ENCODE assay signal across 13 cellular contexts in the genomic region with DNA sequence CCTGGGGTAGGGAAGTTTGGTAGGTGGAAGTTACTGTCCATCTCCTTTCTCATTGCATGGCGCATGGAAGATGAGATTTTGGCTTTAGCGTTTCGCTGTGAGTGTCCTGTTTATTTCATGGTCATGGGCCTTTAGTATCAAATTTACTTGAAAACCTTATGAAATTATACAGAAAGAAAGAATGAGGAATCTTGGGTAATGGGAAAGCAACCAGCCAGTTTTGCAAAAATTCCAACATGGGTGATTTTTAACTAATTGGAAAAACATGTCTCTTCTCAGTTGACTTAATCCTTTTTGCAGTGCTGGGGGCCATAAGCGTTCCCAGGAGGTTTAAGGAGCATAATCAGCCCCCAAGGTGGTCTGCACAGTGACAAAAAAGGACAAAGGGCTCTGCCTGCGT. TPM values are rescaled to one million over a fixed set of nuclear protein-coding genes. Genes with fewer than 3 reads are reported as not detected.
DNase-seq lines count a peak whose midpoint lies in the region; FAIRE-seq and TF ChIP-seq lines count a peak whose summit lies in the region.
"Had no signal": no experiment of that assay in that cellular context is flagged by ENCODE, and none has a peak within 500 bp of the region (broad histone marks: within the 10 kb centered on the region; RNA-seq: fewer than 3 reads in every experiment).

No MANE protein-coding gene starts in this region.

- peaks cover 15% of the 10 kb centered on the region for H3K27me3 Mint-ChIP-seq in activated CD4-positive, alpha-beta T cell treated with anti-CD3 and anti-CD28 coated beads, Interleukin-2, amount 10 ng/mL, durations not matched to agents 24 days and 14 days
- H3K27me3 Mint-ChIP-seq in HFFc6 (ENCODE audit: insufficient read depth) (no peaks in the 10 kb centered on the region), osteocyte (ENCODE audit: unreplicated experiment) (no peaks in the 10 kb centered on the region)

- no peak for FAIRE-seq in HTR-8/SVneo (lab: Jason Lieb, UNC)

- no peaks in the 10 kb centered on the region for H3K9me3 Mint-ChIP-seq in activated CD4-positive, alpha-beta T cell treated with anti-CD3 and anti-CD28 coated beads, Interleukin-2, amount 10 ng/mL, durations not matched to agents 24 days and 14 days
- no peaks in the 10 kb centered on the region for H3K9me3 Mint-ChIP-seq in HFFc6
- H3K9me3 Mint-ChIP-seq in osteocyte (ENCODE audit: unreplicated experiment) = no peaks in the 10 kb centered on the region

- TF ChIP-seq CTCF in HFFc6 (IDR thresholded peaks at IDR 0.05) (no peak), osteocyte (IDR thresholded peaks at IDR 0.05) (no peak), GM13976 (IDR thresholded peaks at IDR 0.05; ENCODE audit: borderline replicate concordance, control extremely low read depth, extremely low read depth, insufficient read depth, missing control alignments) (no peak)

- DNase-seq in activated CD4-positive, alpha-beta T cell treated with anti-CD3 and anti-CD28 coated beads, Interleukin-2, amount 10 ng/mL, durations not matched to agents 24 days and 14 days = no peak
- no peak for DNase-seq in activated CD4-positive, alpha-beta T cell treated with anti-CD3 and anti-CD28 coated beads, Interleukin-2, amount 50 U/mL, for 4 hours
- DNase-seq in HFFc6 = no peak
- DNase-seq in dedifferentiated amniotic fluid mesenchymal stem cell (ENCODE audit: extremely low spot score) = peak; percentile 54
- no peak for DNase-seq in osteocyte (ENCODE audit: extremely low spot score, unreplicated experiment)
- no peak for DNase-seq in NCI-H524 treated with DMSO at 0.1 percent for 48 hours (lab: John Stamatoyannopoulos, UW)
- DNase-seq in HTR-8/SVneo (ENCODE audit: insufficient read length, low spot score) = no peak
- DNase-seq in GM13976 (ENCODE audit: low spot score) = no peak
- DNase-seq: amniotic stem cell, colonic mucosa, DMS53, NCI-H1092 treated with DMSO at 0.1 percent for 48 hours, nucleus accumbens had no signal

- peaks cover 7% of the 10 kb centered on the region for H3K36me3 Mint-ChIP-seq in activated CD4-positive, alpha-beta T cell treated with anti-CD3 and anti-CD28 coated beads, Interleukin-2, amount 10 ng/mL, durations not matched to agents 24 days and 14 days (ENCODE audit: low read depth)
- H3K36me3 Mint-ChIP-seq in HFFc6 (ENCODE audit: low read depth) = no peaks in the 10 kb centered on the region
- no peaks in the 10 kb centered on the region for H3K36me3 Mint-ChIP-seq in osteocyte (ENCODE audit: unreplicated experiment)

- in situ Hi-C loops in GM13976 (cut with MboI; ENCODE audit: low sequenced_read_pairs, unreplicated experiment) = no loop called here

- no peak overlapping the region for H3K27ac Mint-ChIP-seq in activated CD4-positive, alpha-beta T cell treated with anti-CD3 and anti-CD28 coated beads, Interleukin-2, amount 10 ng/mL, durations not matched to agents 24 days and 14 days
- peak overlapping the region; percentile 25 for H3K27ac Mint-ChIP-seq in HFFc6
- H3K27ac Mint-ChIP-seq in osteocyte (ENCODE audit: unreplicated experiment) = peak overlapping the region; percentile 49

- peak overlapping the region; percentile 80 for H3K4me3 Mint-ChIP-seq in activated CD4-positive, alpha-beta T cell treated with anti-CD3 and anti-CD28 coated beads, Interleukin-2, amount 10 ng/mL, durations not matched to agents 24 days and 14 days
- H3K4me3 Mint-ChIP-seq in HFFc6 (peak overlapping the region; percentile 4; the same call in 1 of the 2 replicates), osteocyte (ENCODE audit: unreplicated experiment) (no peak overlapping the region)

- intact Hi-C loops in activated CD4-positive, alpha-beta T cell treated with anti-CD3 and anti-CD28 coated beads, Interleukin-2, amount 10 ng/mL, durations not matched to agents 24 days and 14 days (cut with micrococcal nuclease) = loop anchor here (5.0 kb wide), 1 partner anchor 34 kb away; no protein-coding TSS in a partner anchor

- peaks cover 55% of the 10 kb centered on the region for H3K4me1 Mint-ChIP-seq in activated CD4-positive, alpha-beta T cell treated with anti-CD3 and anti-CD28 coated beads, Interleukin-2, amount 10 ng/mL, durations not matched to agents 24 days and 14 days
- H3K4me1 Mint-ChIP-seq in HFFc6 (ENCODE audit: low read depth) (peaks cover 91% of the 10 kb centered on the region), osteocyte (ENCODE audit: unreplicated experiment) (peaks cover 72% of the 10 kb centered on the region)

RNA-seq across cellular contexts. Expression of gene RMI2, which starts 15.8 kb away (rescaled TPM):
- 63.8 and 65.6 TPM in 2 replicates for total RNA-seq in activated CD4-positive, alpha-beta T cell treated with anti-CD3 and anti-CD28 coated beads, Interleukin-2, amount 10 ng/mL, durations not matched to agents 24 days and 14 days
- 10 to 100 TPM in 5 of 6 experiments, 1 to 10 TPM in 1; 7.3 to 16.2 (median 14.2) TPM for total RNA-seq in HFFc6 (2021; fragmentation: NEBNext Ultra II Directional; extraction: Animal tissue kit (Norgen Biotek cat#: 25700))
- 4.1 and 5.1 TPM in 2 replicates for total RNA-seq in osteocyte
